In the genomic region with DNA sequence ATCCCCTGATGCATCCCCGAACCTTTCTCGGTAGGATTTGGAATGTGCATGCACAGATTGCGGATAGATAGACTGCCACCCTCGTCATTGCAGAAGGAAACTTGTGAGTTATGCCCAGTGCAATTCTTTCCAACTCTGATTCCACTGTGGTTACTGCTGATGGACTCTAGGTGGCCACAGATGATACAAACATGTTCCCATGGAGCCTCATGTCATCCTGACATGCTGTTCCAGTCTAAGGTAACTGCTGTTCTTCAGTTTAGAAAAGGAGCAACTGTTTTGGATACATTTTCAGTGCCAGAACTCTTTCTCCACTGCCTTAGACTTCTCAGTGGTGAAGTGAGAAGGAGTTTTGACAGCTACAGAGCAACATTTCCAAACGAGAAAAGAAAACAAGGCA, we compare ENCODE assay signal across 24 cellular contexts. TPM values are rescaled to one million over a fixed set of nuclear protein-coding genes. Genes with fewer than 3 reads are reported as not detected.
A peak's percentile ranks its signal among the peaks of the same experiment; 100 is the strongest.
DNase-seq lines count a peak whose midpoint lies in the region; ATAC-seq and TF ChIP-seq lines count a peak whose summit lies in the region.
"Had no signal": no experiment of that assay in that cellular context is flagged by ENCODE, and none has a peak within 500 bp of the region (broad histone marks: within the 10 kb centered on the region; RNA-seq: fewer than 3 reads in every experiment).

No MANE protein-coding gene starts in this region.

- no peaks in the 10 kb centered on the region for H3K36me3 Mint-ChIP-seq in activated CD4-positive, alpha-beta T cell treated with anti-CD3 and anti-CD28 coated beads for 36 hours (ENCODE audit: low read depth)
- H3K36me3 Mint-ChIP-seq in CD14-positive monocyte, result no peaks in the 10 kb centered on the region
- H3K36me3 Mint-ChIP-seq: activated naive CD8-positive, alpha-beta T cell treated with anti-CD3 and anti-CD28 coated beads for 36 hours had no signal

- no peaks in the 10 kb centered on the region for H3K9me3 ChIP-seq in cardiac muscle cell (ENCODE audit: low read depth)
- no peaks in the 10 kb centered on the region for H3K9me3 ChIP-seq in right atrium auricular region
- H3K9me3 ChIP-seq: Peyer's patch, sigmoid colon had no signal

- no peak overlapping the region for H3K4me3 Mint-ChIP-seq in activated CD4-positive, alpha-beta T cell treated with anti-CD3 and anti-CD28 coated beads for 36 hours
- H3K4me3 Mint-ChIP-seq in CD14-positive monocyte, result no peak overlapping the region
- H3K4me3 Mint-ChIP-seq: activated B cell treated with CpG ODN at 0.5 μM for 24 hours; activated naive CD8-positive, alpha-beta T cell treated with anti-CD3 and anti-CD28 coated beads for 36 hours; T-helper 2 cell treated with Interferon-gamma antibody and Interleukin-4, amounts not matched to agents 5 μg/mL and 100 μg/mL, for 36 hours had no signal

- H3K4me1 Mint-ChIP-seq in activated CD4-positive, alpha-beta T cell treated with anti-CD3 and anti-CD28 coated beads for 36 hours, result no peaks in the 10 kb centered on the region
- no peaks in the 10 kb centered on the region for H3K4me1 Mint-ChIP-seq in CD14-positive monocyte
- H3K4me1 Mint-ChIP-seq: activated B cell treated with CpG ODN at 0.5 μM for 24 hours; activated naive CD8-positive, alpha-beta T cell treated with anti-CD3 and anti-CD28 coated beads for 36 hours had no signal

- DNase-seq in cardiac muscle cell (ENCODE audit: low read depth in 1 of 2, low spot score in 1 of 2), result peak in 1 of 2 donors; percentile 4
- DNase-seq in right atrium auricular region (ENCODE audit: low spot score), result no peak
- DNase-seq in fibroblast of pulmonary artery (ENCODE audit: low read depth), result no peak
- no peak for DNase-seq in activated CD4-positive, alpha-beta T cell treated with anti-CD3 and anti-CD28 coated beads for 36 hours
- DNase-seq in CD14-positive monocyte (ENCODE audit: low spot score), result no peak
- DNase-seq in stimulated activated CD4-positive, alpha-beta T cell treated with anti-CD3 and anti-CD28 coated beads, Interleukin-2, amount 100 ng/mL, for 24 hours, result no peak
- DNase-seq in stimulated activated CD4-positive, alpha-beta T cell treated with anti-CD3 and anti-CD28 coated beads, Interleukin-1b, Interleukin-23, amount 100 ng/mL, for 48 hours, result no peak
- DNase-seq: activated B cell treated with CpG ODN at 0.5 μM for 24 hours; activated CD4-positive, alpha-beta T cell treated with anti-CD3 and anti-CD28 coated beads, Interleukin-2, amount 50 U/mL, for 48 hours; activated naive CD8-positive, alpha-beta T cell treated with anti-CD3 and anti-CD28 coated beads for 36 hours; Calu3; GOT3; mesendoderm; NCI-H1694; NCI-H2171; NCI-H526; Peyer's patch; sigmoid colon; stimulated activated CD4-positive, alpha-beta T cell treated with anti-CD3 and anti-CD28 coated beads, Interleukin-15, amount 100 ng/mL, for 24 hours had no signal

- H3K27me3 ChIP-seq in cardiac muscle cell (no peaks in the 10 kb centered on the region), right atrium auricular region (no peaks in the 10 kb centered on the region)
- H3K27me3 ChIP-seq: BLaER1 treated with 17β-estradiol and CSF1 and Interleukin-3, amounts not matched to agents 10 nM and 100 nM; Peyer's patch; sigmoid colon had no signal

- H3K4me1 ChIP-seq in cardiac muscle cell (ENCODE audit: low read depth) (peaks cover 13% of the 10 kb centered on the region), right atrium auricular region (peaks cover 0 to 6% of the 10 kb centered on the region in 2 donors)
- H3K4me1 ChIP-seq: Peyer's patch, sigmoid colon had no signal

- H3K27me3 Mint-ChIP-seq in activated CD4-positive, alpha-beta T cell treated with anti-CD3 and anti-CD28 coated beads for 36 hours, result no peaks in the 10 kb centered on the region
- H3K27me3 Mint-ChIP-seq in CD14-positive monocyte (ENCODE audit: low read depth in 3 of 3), result peaks cover 0 to 3% (median 1%) of the 10 kb centered on the region in 3 donors
- H3K27me3 Mint-ChIP-seq: activated B cell treated with CpG ODN at 0.5 μM for 24 hours; activated naive CD8-positive, alpha-beta T cell treated with anti-CD3 and anti-CD28 coated beads for 36 hours had no signal

- intact Hi-C loops in activated CD4-positive, alpha-beta T cell treated with anti-CD3 and anti-CD28 coated beads for 36 hours (cut with DNase I, micrococcal nuclease), result no loop called here
- intact Hi-C loops in CD14-positive monocyte (cut with micrococcal nuclease), result no loop called here

- POLR2A ChIA-PET in activated CD4-positive, alpha-beta T cell treated with anti-CD3 and anti-CD28 coated beads for 36 hours (lab: Charles Lee), result no interaction called here

- TF ChIP-seq CTCF in cardiac muscle cell (IDR thresholded peaks at IDR 0.05; ENCODE audit: low read depth, low read length) (peak; percentile 28), right atrium auricular region (IDR thresholded peaks at IDR 0.05) (no peak), VCaP (conservative IDR thresholded peaks at IDR 0.05) (peak; percentile 48), fibroblast of pulmonary artery (IDR thresholded peaks at IDR 0.05; ENCODE audit: low read length, missing control alignments) (peak; percentile 15), CD14-positive monocyte (IDR thresholded peaks at IDR 0.05) (no peak)

- H3K36me3 ChIP-seq in cardiac muscle cell (no peaks in the 10 kb centered on the region), right atrium auricular region (no peaks in the 10 kb centered on the region)
- H3K36me3 ChIP-seq: BLaER1 treated with 17β-estradiol and CSF1 and Interleukin-3, amounts not matched to agents 10 nM and 100 nM; Peyer's patch; sigmoid colon had no signal

- CTCF ChIA-PET in activated CD4-positive, alpha-beta T cell treated with anti-CD3 and anti-CD28 coated beads for 36 hours (lab: Charles Lee), result no interaction called here

- ATAC-seq in activated CD4-positive, alpha-beta T cell treated with anti-CD3 and anti-CD28 coated beads for 36 hours, result no peak
- ATAC-seq: SK-N-SH treated with all-trans-retinoic acid at 6 μM for 48 hours had no signal

- no peak overlapping the region for H3K27ac ChIP-seq in cardiac muscle cell
- H3K27ac ChIP-seq in right atrium auricular region, result no peak overlapping the region
- no peak overlapping the region for H3K27ac ChIP-seq in VCaP
- H3K27ac ChIP-seq: BLaER1 treated with 17β-estradiol and CSF1 and Interleukin-3, amounts not matched to agents 10 nM and 100 nM; Peyer's patch; sigmoid colon had no signal

- peaks cover 7% of the 10 kb centered on the region for H3K9me3 Mint-ChIP-seq in activated CD4-positive, alpha-beta T cell treated with anti-CD3 and anti-CD28 coated beads for 36 hours (ENCODE audit: low read depth)
- H3K9me3 Mint-ChIP-seq in CD14-positive monocyte, result peaks cover 0 to 15% (median 3%) of the 10 kb centered on the region in 7 donors

- no peak overlapping the region for H3K27ac Mint-ChIP-seq in activated CD4-positive, alpha-beta T cell treated with anti-CD3 and anti-CD28 coated beads for 36 hours
- H3K27ac Mint-ChIP-seq in CD14-positive monocyte, result no peak overlapping the region
- H3K27ac Mint-ChIP-seq: activated B cell treated with CpG ODN at 0.5 μM for 24 hours; activated naive CD8-positive, alpha-beta T cell treated with anti-CD3 and anti-CD28 coated beads for 36 hours; T-helper 2 cell treated with Interferon-gamma antibody and Interleukin-4, amounts not matched to agents 5 μg/mL and 100 μg/mL, for 36 hours had no signal

- no peak overlapping the region for H3K4me3 ChIP-seq in cardiac muscle cell
- H3K4me3 ChIP-seq in right atrium auricular region, result no peak overlapping the region
- no peak overlapping the region for H3K4me3 ChIP-seq in fibroblast of pulmonary artery (replicated peaks; ENCODE audit: low read depth, low read length)
- H3K4me3 ChIP-seq: BLaER1 treated with 17β-estradiol and CSF1 and Interleukin-3, amounts not matched to agents 10 nM and 100 nM; Peyer's patch; sigmoid colon had no signal

RNA-seq across cellular contexts. Expression of a gene that starts 9.0 kb away (rescaled TPM):
- total RNA-seq in cardiac muscle cell (1.3 TPM in 1 of 2 replicates, not detected in the other), right atrium auricular region (not detected)
- polyA plus RNA-seq in cardiac muscle cell (0.35 TPM in 1 of 2 replicates, not detected in the other), CD14-positive monocyte (not detected)
- not detected for total RNA-seq in activated CD4-positive, alpha-beta T cell treated with anti-CD3 and anti-CD28 coated beads for 36 hours
- total RNA-seq: activated B cell treated with CpG ODN at 0.5 μM for 24 hours; activated naive CD8-positive, alpha-beta T cell treated with anti-CD3 and anti-CD28 coated beads for 36 hours; Calu3; osteoblast; Peyer's patch; sigmoid colon had no signal
- polyA plus RNA-seq: sigmoid colon had no signal

Comparison
In these comparisons a context has a peak if more than half of its experiments do, and no peak if none do; other contexts are left out.
1. CTCF ChIP-seq: peak in cardiac muscle cell (single experiment), VCaP (single experiment) and fibroblast of pulmonary artery (single experiment); none in right atrium auricular region (0 of 2) and CD14-positive monocyte (single experiment).